9 cellular contexts compared by ENCODE assay signal in the genomic region with DNA sequence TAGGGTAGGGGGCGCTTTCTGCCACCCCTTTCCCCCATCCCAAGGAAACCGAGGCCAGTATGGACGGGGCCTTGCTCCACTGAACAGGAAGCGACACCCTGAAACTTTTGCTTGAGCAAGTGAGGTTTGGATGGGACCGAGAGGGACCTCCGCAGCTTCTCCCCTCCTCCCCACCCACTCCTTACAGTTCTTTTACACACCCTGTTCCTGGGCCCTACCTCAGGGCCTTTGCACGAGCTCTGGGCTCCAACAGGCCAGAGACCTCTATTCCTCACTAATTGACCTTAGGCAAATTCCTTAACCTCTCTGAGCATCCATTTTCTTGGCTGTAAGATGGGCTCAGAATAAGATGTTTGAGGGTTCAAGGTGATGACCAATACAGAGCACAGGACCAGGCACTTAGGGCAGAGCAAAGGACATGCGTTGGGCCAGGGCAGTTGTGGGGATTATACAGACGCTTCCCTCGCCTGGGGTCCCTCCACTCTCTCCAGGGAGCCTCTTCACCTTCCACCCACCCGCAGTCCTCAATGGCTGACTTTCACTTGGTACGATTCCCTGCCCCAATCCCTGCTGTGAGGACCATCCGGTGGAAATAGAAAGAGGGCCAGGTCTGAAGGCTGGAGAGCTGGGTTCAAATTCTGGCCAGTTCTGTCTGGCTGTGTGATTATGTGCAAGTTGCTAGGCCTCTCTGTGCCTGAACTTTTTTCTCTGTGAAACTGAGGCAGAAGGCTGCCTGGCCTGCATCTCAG.
DNase-seq lines count a peak whose midpoint lies in the region; ATAC-seq lines count a peak whose summit lies in the region.
"Had no signal": no experiment of that assay in that cellular context is flagged by ENCODE, and none has a peak within 500 bp of the region (broad histone marks: within the 10 kb centered on the region; RNA-seq: fewer than 3 reads in every experiment).

No MANE protein-coding gene starts in this region.

- no peaks in the 10 kb centered on the region for H3K36me3 Mint-ChIP-seq in activated naive CD4-positive, alpha-beta T cell treated with anti-CD3 and anti-CD28 coated beads, Interleukin-2, amount 50 U/mL, for 72 hours
- H3K36me3 Mint-ChIP-seq in immature natural killer cell, result peaks cover 0 to 3% (median 0%) of the 10 kb centered on the region in 3 donors
- no peaks in the 10 kb centered on the region for H3K36me3 Mint-ChIP-seq in stimulated activated naive B cell treated with anti-CD40 and anti-IgM and Interleukin-4, amounts not matched to agents 10 μg/mL and 1 μg/mL and 100 μg/mL, for 72 hours

- ATAC-seq in HG03280 (IDR thresholded peaks at IDR 0.05; ENCODE audit: unreplicated experiment), result peak; percentile 12
- no peak for ATAC-seq in activated naive CD4-positive, alpha-beta T cell treated with anti-CD3 and anti-CD28 coated beads, Interleukin-2, amount 50 U/mL, for 72 hours
- ATAC-seq in stimulated activated naive B cell treated with anti-CD40 and anti-IgM and Interleukin-4, amounts not matched to agents 10 μg/mL and 1 μg/mL and 100 μg/mL, for 72 hours (replicated peaks), result no peak
- ATAC-seq in HG02870 (IDR thresholded peaks at IDR 0.05; ENCODE audit: unreplicated experiment), result no peak
- ATAC-seq: SK-N-SH treated with all-trans-retinoic acid at 6 μM for 48 hours had no signal

- peaks cover 6 to 8% of the 10 kb centered on the region in 2 donors for H3K4me1 Mint-ChIP-seq in immature natural killer cell
- H3K4me1 Mint-ChIP-seq in stimulated activated naive B cell treated with anti-CD40 and anti-IgM and Interleukin-4, amounts not matched to agents 10 μg/mL and 1 μg/mL and 100 μg/mL, for 72 hours, result peaks cover 9 to 22% of the 10 kb centered on the region in 2 donors

- no peak for DNase-seq in activated naive CD4-positive, alpha-beta T cell treated with anti-CD3 and anti-CD28 coated beads, Interleukin-2, amount 50 U/mL, for 72 hours (ENCODE audit: low spot score in 2 of 2)
- no peak for DNase-seq in immature natural killer cell
- DNase-seq in stimulated activated naive B cell treated with anti-CD40 and anti-IgM and Interleukin-4, amounts not matched to agents 10 μg/mL and 1 μg/mL and 100 μg/mL, for 72 hours, result no peak
- DNase-seq in NCI-H82 treated with DMSO at 0.1 percent for 48 hours (lab: John Stamatoyannopoulos, UW; ENCODE audit: unreplicated experiment), result no peak
- DNase-seq in NCI-H82 (lab: John Stamatoyannopoulos, UW), result no peak
- DNase-seq in superior temporal gyrus (ENCODE audit: extremely low spot score), result no peak

- peak overlapping the region; percentile 84 to 87 for H3K27ac Mint-ChIP-seq in activated naive CD4-positive, alpha-beta T cell treated with anti-CD3 and anti-CD28 coated beads, Interleukin-2, amount 50 U/mL, for 72 hours
- H3K27ac Mint-ChIP-seq in immature natural killer cell, result peak overlapping the region; percentile 58 to 91 (median 82)
- H3K27ac Mint-ChIP-seq in stimulated activated naive B cell treated with anti-CD40 and anti-IgM and Interleukin-4, amounts not matched to agents 10 μg/mL and 1 μg/mL and 100 μg/mL, for 72 hours, result peak overlapping the region; percentile 88

- H3K27me3 Mint-ChIP-seq in immature natural killer cell (ENCODE audit: low read depth in 3 of 3), result no peaks in the 10 kb centered on the region
- peaks cover under 1 to 1% of the 10 kb centered on the region in 2 donors for H3K27me3 Mint-ChIP-seq in stimulated activated naive B cell treated with anti-CD40 and anti-IgM and Interleukin-4, amounts not matched to agents 10 μg/mL and 1 μg/mL and 100 μg/mL, for 72 hours

- H3K4me3 Mint-ChIP-seq in immature natural killer cell, result peak overlapping the region; percentile 73 to 86 (median 78)
- H3K4me3 Mint-ChIP-seq in stimulated activated naive B cell treated with anti-CD40 and anti-IgM and Interleukin-4, amounts not matched to agents 10 μg/mL and 1 μg/mL and 100 μg/mL, for 72 hours, result peak overlapping the region; percentile 75 to 85

- no peaks in the 10 kb centered on the region for H3K9me3 Mint-ChIP-seq in activated naive CD4-positive, alpha-beta T cell treated with anti-CD3 and anti-CD28 coated beads, Interleukin-2, amount 50 U/mL, for 72 hours
- no peaks in the 10 kb centered on the region for H3K9me3 Mint-ChIP-seq in immature natural killer cell
- no peaks in the 10 kb centered on the region for H3K9me3 Mint-ChIP-seq in stimulated activated naive B cell treated with anti-CD40 and anti-IgM and Interleukin-4, amounts not matched to agents 10 μg/mL and 1 μg/mL and 100 μg/mL, for 72 hours
